Comparison of ENCODE assay signal across 24 cellular contexts in genomic region chr14:37416264-37416663, GRCh38.
"Had no signal": no experiment of that assay in that cellular context is flagged by ENCODE, and none has a peak within 500 bp of the region (broad histone marks: within the 10 kb centered on the region; RNA-seq: fewer than 3 reads in every experiment).

No MANE protein-coding gene starts in this region.

- H3K4me1 ChIP-seq: neural progenitor cell, parathyroid adenoma, psoas muscle, sigmoid colon, stomach, thyroid gland, tibial nerve, upper lobe of left lung, vagina had no signal

- DNase-seq: occipital lobe; ovary; posterior cingulate gyrus; psoas muscle; right cardiac atrium; right lobe of liver; sigmoid colon; small intestine; stimulated activated CD4-positive, alpha-beta T cell treated with anti-CD3 and anti-CD28 coated beads, Interleukin-15, amount 100 ng/mL, for 24 hours; stimulated activated CD4-positive, alpha-beta T cell treated with anti-CD3 and anti-CD28 coated beads, Interleukin-2, amount 100 ng/mL, for 24 hours; stimulated activated CD4-positive, alpha-beta T cell treated with anti-CD3 and anti-CD28 coated beads, Interleukin-2, amount 100 ng/mL, for 48 hours; stimulated activated CD4-positive, alpha-beta T cell treated with anti-CD3 and anti-CD28 coated beads, Interleukin-4, amount 100 ng/mL, for 24 hours; stimulated activated naive B cell treated with anti-CD40 and anti-IgM and Interleukin-4, amounts not matched to agents 10 μg/mL and 1 μg/mL and 100 μg/mL, for 72 hours; stimulated activated naive CD4-positive, alpha-beta T cell treated with Interleukin-2 at 50 U/mL for 16 hours; stomach; thyroid gland; trophoblast cell; upper lobe of left lung had no signal

- H3K9ac ChIP-seq: neural progenitor cell, parathyroid adenoma had no signal

- H3K4me2 ChIP-seq: neural progenitor cell had no signal

- H2AFZ ChIP-seq: neural progenitor cell, parathyroid adenoma had no signal

- H3K36me3 ChIP-seq: neural progenitor cell, ovary, right lobe of liver, sigmoid colon, stomach, thoracic aorta, thyroid gland, upper lobe of left lung, vagina had no signal

- H3K27ac ChIP-seq: neural progenitor cell, ovary, parathyroid adenoma, psoas muscle, right lobe of liver, sigmoid colon, stomach, thoracic aorta, thyroid gland, tibial nerve, upper lobe of left lung, vagina had no signal

- ATAC-seq: psoas muscle; right cardiac atrium; right lobe of liver; stimulated activated effector memory CD8-positive, alpha-beta T cell treated with anti-CD3 and anti-CD28 coated beads, Interleukin-12 subunit alpha, Interleukin-12 subunit beta, amount 100 ng/mL, for 72 hours; stimulated activated naive B cell treated with anti-CD40 and anti-IgM and Interleukin-4, amounts not matched to agents 10 μg/mL and 1 μg/mL and 100 μg/mL, for 72 hours had no signal

- H3K27me3 ChIP-seq: neural progenitor cell, ovary, right lobe of liver, sigmoid colon, stomach, thyroid gland, tibial nerve, upper lobe of left lung, vagina had no signal

- H3K9me3 ChIP-seq: ovary, psoas muscle, right lobe of liver, sigmoid colon, stomach, thoracic aorta, thyroid gland, tibial nerve, upper lobe of left lung, vagina had no signal

- H3K4me3 ChIP-seq: neural progenitor cell, ovary, psoas muscle, right lobe of liver, sigmoid colon, stomach, thoracic aorta, thyroid gland, tibial nerve, upper lobe of left lung, vagina had no signal
